In genomic region chr5:1244976-1245375, GRCh38 we compare ENCODE assay signal across 19 cellular contexts. TPM values are rescaled to one million over a fixed set of nuclear protein-coding genes. Genes with fewer than 3 reads are reported as not detected.
A peak's percentile ranks its signal among the peaks of the same experiment; 100 is the strongest.
DNase-seq lines count a peak whose midpoint lies in the region; TF ChIP-seq lines count a peak whose summit lies in the region.
"Had no signal": no experiment of that assay in that cellular context is flagged by ENCODE, and none has a peak within 500 bp of the region (broad histone marks: within the 10 kb centered on the region; RNA-seq: fewer than 3 reads in every experiment).

No MANE protein-coding gene starts in this region.

- in situ Hi-C loops in G401 (cut with HindIII; ENCODE audit: low sequenced_read_pairs), result no loop called here

- H3K27me3 ChIP-seq in PC-9 (ENCODE audit: insufficient read depth, low read depth), result peaks cover 98% of the 10 kb centered on the region

- H3K27ac ChIP-seq in 22Rv1 (no peak overlapping the region), PC-9 (no peak overlapping the region)
- H3K27ac ChIP-seq: HL-60, left ventricle myocardium inferior, prostate gland, uterus had no signal

- H4K20me1 ChIP-seq in PC-9 (ENCODE audit: insufficient read depth), result no peaks in the 10 kb centered on the region; the same call in 1 of the 2 replicates

- DNase-seq in PC-9 (peak in 1 of 2 experiments; percentile 40), hepatic stellate cell (ENCODE audit: low spot score) (peak; percentile 24), G401 (ENCODE audit: low spot score) (no peak), NCI-H2227 (lab: John Stamatoyannopoulos, UW; ENCODE audit: unreplicated experiment) (no peak)
- DNase-seq in activated CD4-positive, alpha-beta T cell treated with anti-CD3 and anti-CD28 coated beads for 48 hours, result no peak
- DNase-seq in activated effector memory CD4-positive, alpha-beta T cell treated with anti-CD3 and anti-CD28 coated beads, Interleukin-2, amount 50 U/mL, for 16 hours, result no peak
- DNase-seq: activated naive CD8-positive, alpha-beta T cell treated with anti-CD3 and anti-CD28 coated beads, Interleukin-2, amount 50 U/mL, for 24 hours; activated T-cell treated with anti-CD3 and anti-CD28 coated beads, Interleukin-2, amount 50 U/mL, for 48 hours; left ventricle myocardium inferior; NCI-H2081 treated with DMSO at 0.1 percent for 48 hours; SHP77 treated with DMSO at 0.1 percent for 48 hours; stimulated activated CD4-positive, alpha-beta T cell treated with anti-CD3 and anti-CD28 coated beads, Interleukin-15, amount 100 ng/mL, for 24 hours; stimulated activated naive CD8-positive, alpha-beta T cell treated with anti-CD3 and anti-CD28 coated beads, Interleukin-15, amount 100 ng/mL, for 72 hours; T-helper 9 cell; uterus had no signal

- no peaks in the 10 kb centered on the region for H3K79me2 ChIP-seq in PC-9 (ENCODE audit: low read depth)

- H3K36me3 ChIP-seq in PC-9 (ENCODE audit: low read depth), result no peaks in the 10 kb centered on the region
- H3K36me3 ChIP-seq: left ventricle myocardium inferior, prostate gland, uterus had no signal

- POLR2A ChIA-PET in PC-9 (lab: Charles Lee; ENCODE audit: unreplicated experiment), result no interaction called here

- no peak overlapping the region for H3K4me3 ChIP-seq in GM12875 (ENCODE audit: low read depth, low read length)
- no peak overlapping the region for H3K4me3 ChIP-seq in PC-9
- H3K4me3 ChIP-seq: left ventricle myocardium inferior, prostate gland, uterus had no signal

- intact Hi-C loops in PC-9 (cut with micrococcal nuclease; ENCODE audit: unreplicated experiment), result loop anchor here (1.0 kb wide), 2 partner anchors 77 to 322 kb away; no protein-coding TSS in a partner anchor

- H2AFZ ChIP-seq in PC-9, result no peak overlapping the region

- H3F3A ChIP-seq in PC-9 (ENCODE audit: insufficient read depth, low read depth), result no peaks in the 10 kb centered on the region

- no peaks in the 10 kb centered on the region for H3K9me2 ChIP-seq in PC-9 (ENCODE audit: insufficient read depth)

- H3K4me2 ChIP-seq in PC-9, result no peak overlapping the region

- no peaks in the 10 kb centered on the region for H3K9me3 ChIP-seq in PC-9 (ENCODE audit: insufficient read depth, low read depth)
- H3K9me3 ChIP-seq: left ventricle myocardium inferior, prostate gland, uterus had no signal

- H3K4me1 ChIP-seq in PC-9 (replicated peaks; ENCODE audit: insufficient read depth), result no peaks in the 10 kb centered on the region
- H3K4me1 ChIP-seq: left ventricle myocardium inferior, prostate gland, uterus had no signal

- TF ChIP-seq CTCF in 22Rv1 (IDR thresholded peaks at IDR 0.05) (peak; percentile 36; the same call in 1 of the 2 replicates), GM12875 (IDR thresholded peaks at IDR 0.05; ENCODE audit: borderline replicate concordance, insufficient read depth, low read depth, low read length) (0 out of 2 replicates have a peak, but pooled peaks have one; percentile 6), PC-9 (conservative IDR thresholded peaks at IDR 0.05) (peak; percentile 57)

- CTCF ChIA-PET in PC-9 (lab: Charles Lee), result no interaction called here

- BruUV-seq in PC-9 (replicated peaks; lab: Mats Ljungman, UMichigan), result no TSS peak

RNA-seq across cellular contexts. Expression of gene SLC6A18, which starts 19.8 kb away (rescaled TPM):
- total RNA-seq in PC-9 (2021), result not detected in 2 replicates
- not detected in 2 replicates for total RNA-seq in G401 (2014; rRNA removed; shearing (Covaris generic))
- total RNA-seq: left ventricle myocardium inferior, prostate gland, uterus had no signal

RNA-seq across cellular contexts. Expression of gene SLC6A19, which starts 43.6 kb away (rescaled TPM):
- not detected in 2 replicates for total RNA-seq in PC-9 (2021)
- 0.37 and 1.0 TPM in 2 replicates for total RNA-seq in G401 (2014; rRNA removed; shearing (Covaris generic))
- total RNA-seq: left ventricle myocardium inferior had no signal

RNA-seq across cellular contexts. Expression of gene TERT, which starts 49.9 kb away (rescaled TPM):
- 0.74 and 2.2 TPM in 2 replicates for total RNA-seq in PC-9 (2021)
- total RNA-seq in G401 (2014; rRNA removed; shearing (Covaris generic)), result 0.85 and 1.5 TPM in 2 replicates
- total RNA-seq: left ventricle myocardium inferior had no signal

Comparison
In these comparisons a context has a peak if more than half of its experiments do, and no peak if none do; other contexts are left out.
1. CTCF ChIP-seq: peak in every context shown above with its lines; median percentile 57 in PC-9; 36 in 22Rv1; 6 in GM12875.